Comparison of ENCODE assay signal across 10 cellular contexts in the genomic region with DNA sequence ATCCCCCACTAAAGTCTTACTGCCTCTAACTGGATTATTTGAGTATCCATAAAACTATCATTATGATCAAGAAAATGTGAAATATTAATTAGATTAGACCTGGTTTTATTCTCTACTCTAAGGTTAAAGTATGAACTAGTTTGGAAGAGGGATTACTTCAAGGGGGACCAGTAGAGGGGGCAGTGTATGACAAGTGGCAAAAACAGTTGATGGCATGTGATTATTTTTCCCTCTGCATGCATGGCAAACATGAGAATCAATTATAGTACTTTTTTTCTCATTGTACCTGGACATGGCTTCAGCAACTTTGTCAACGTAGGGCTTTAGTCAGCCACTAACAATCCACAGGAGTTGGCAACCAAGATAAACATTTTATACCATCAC.
A peak's percentile ranks its signal among the peaks of the same experiment; 100 is the strongest.
DNase-seq lines count a peak whose midpoint lies in the region; ATAC-seq and TF ChIP-seq lines count a peak whose summit lies in the region.
"Had no signal": no experiment of that assay in that cellular context is flagged by ENCODE, and none has a peak within 500 bp of the region (broad histone marks: within the 10 kb centered on the region; RNA-seq: fewer than 3 reads in every experiment).

No MANE protein-coding gene starts in this region.

- no peak overlapping the region for H2AK5ac ChIP-seq in trophoblast cell (ENCODE audit: low read length)

- H2BK12ac ChIP-seq in trophoblast cell (ENCODE audit: low read length), result no peak overlapping the region

- no peak overlapping the region for H4K91ac ChIP-seq in trophoblast cell (ENCODE audit: low read depth, low read length)

- 89% methylated on average over 1 of the region's 1 CpG; no CpG with 5 or more reads in 1 of the 2 experiments for WGBS in endodermal cell (ENCODE audit: insufficient coverage in 1 of 2, insufficient read length in 1 of 2), 2 experiments
- no CpG with 5 or more reads among the region's 1 CpG for WGBS in trophoblast cell (ENCODE audit: extremely low coverage, insufficient coverage, insufficient read length)
- 83% methylated on average over 1 of the region's 1 CpG for WGBS in esophagus muscularis mucosa
- 97 to 100% methylated on average over 1 of the region's 1 CpG for WGBS in GM23248 (ENCODE audit: low coverage in 1 of 2, low lambda C conversion rate in 2 of 2, missing lambda C conversion rate in 2 of 2), 2 experiments

- no peaks in the 10 kb centered on the region for H3K27me3 Mint-ChIP-seq in endodermal cell (ENCODE audit: insufficient read depth)

- no peaks in the 10 kb centered on the region for H3K9me2 ChIP-seq in GM23248 (ENCODE audit: insufficient read depth)

- H3F3A ChIP-seq in GM23248 (ENCODE audit: insufficient read depth), result peaks cover 3% of the 10 kb centered on the region; the same call in 1 of the 2 replicates

- intact Hi-C loops in esophagus muscularis mucosa (cut with DNase I), result no loop called here

- TF ChIP-seq CTCF in GM12865 (IDR thresholded peaks at IDR 0.05; ENCODE audit: insufficient read depth, low read depth, low read length, missing control alignments) (peak; percentile 27), endodermal cell (conservative IDR thresholded peaks at IDR 0.05) (peak; percentile 51), esophagus muscularis mucosa (IDR thresholded peaks at IDR 0.05) (no peak)

- no peak overlapping the region for H4K12ac ChIP-seq in trophoblast cell (ENCODE audit: low read depth, low read length)

- H3K9me3 Mint-ChIP-seq in endodermal cell, result no peaks in the 10 kb centered on the region

- peak; percentile 15 for ATAC-seq in GM21367 (IDR thresholded peaks at IDR 0.05; ENCODE audit: unreplicated experiment)
- peak; percentile 32 for ATAC-seq in HG03378 (IDR thresholded peaks at IDR 0.05; ENCODE audit: unreplicated experiment)

- H3K9ac ChIP-seq in endodermal cell (ENCODE audit: extremely low read depth, low read length, poor library complexity, severe bottlenecking) (no peak overlapping the region), trophoblast cell (ENCODE audit: low read length) (no peak overlapping the region), GM23248 (no peak overlapping the region)

- H3K4me1 ChIP-seq in endodermal cell (ENCODE audit: control insufficient read depth, insufficient read depth, low read length) (peaks cover 3% of the 10 kb centered on the region), trophoblast cell (ENCODE audit: control insufficient read depth in 1 of 2, insufficient read depth in 2 of 2, low read length in 2 of 2) (peaks cover 0 to 2% of the 10 kb centered on the region in 2 experiments), esophagus muscularis mucosa (peaks cover 14 to 43% (median 32%) of the 10 kb centered on the region in 4 donors), GM23248 (ENCODE audit: insufficient read depth) (peaks cover 9% of the 10 kb centered on the region)

- no peak overlapping the region for H3K18ac ChIP-seq in trophoblast cell (ENCODE audit: low read length)

- H3K4me1 Mint-ChIP-seq in endodermal cell, result peaks cover 4% of the 10 kb centered on the region

- H3K79me1 ChIP-seq in trophoblast cell (ENCODE audit: low read length), result no peaks in the 10 kb centered on the region

- no peaks in the 10 kb centered on the region for H3K36me3 Mint-ChIP-seq in endodermal cell (ENCODE audit: low read depth)

- no peak overlapping the region for H4K8ac ChIP-seq in trophoblast cell (ENCODE audit: low read depth, low read length)

- DNase-seq in GM12865 (ENCODE audit: low read depth) (no peak), endodermal cell (no peak), trophoblast cell (no peak), esophagus muscularis mucosa (ENCODE audit: extremely low spot score) (no peak), CD1c-positive myeloid dendritic cell (ENCODE audit: extremely low spot score) (no peak), GM23248 (no peak)
- DNase-seq: activated CD8-positive, alpha-beta memory T cell treated with anti-CD3 and anti-CD28 coated beads, Interleukin-2, amount 50 U/mL, for 48 hours; NCI-H2081 treated with DMSO at 0.1 percent for 48 hours had no signal

- no peak overlapping the region for H2BK5ac ChIP-seq in trophoblast cell (ENCODE audit: low read depth, low read length, poor library complexity)

- H2AFZ ChIP-seq in trophoblast cell (ENCODE audit: insufficient read depth, low read length, poor library complexity) (no peak overlapping the region), GM23248 (no peak overlapping the region)

- H3K4me3 Mint-ChIP-seq in endodermal cell, result no peak overlapping the region

- H3K4me3 ChIP-seq in GM12865 (ENCODE audit: low read depth, low read length), result no peak overlapping the region
- H3K4me3 ChIP-seq in endodermal cell (ENCODE audit: low read length), result no peak overlapping the region
- no peak overlapping the region for H3K4me3 ChIP-seq in trophoblast cell (ENCODE audit: low read depth, low read length)
- H3K4me3 ChIP-seq in esophagus muscularis mucosa, result no peak overlapping the region
- H3K4me3 ChIP-seq in GM23248, result no peak overlapping the region

- no peak overlapping the region for H3K4ac ChIP-seq in trophoblast cell (ENCODE audit: low read depth, low read length)

- H3K14ac ChIP-seq in trophoblast cell (ENCODE audit: low read length), result no peak overlapping the region

- H3K36me3 ChIP-seq in endodermal cell (ENCODE audit: control insufficient read depth, insufficient read depth, low read length), result no peaks in the 10 kb centered on the region
- no peaks in the 10 kb centered on the region for H3K36me3 ChIP-seq in trophoblast cell (ENCODE audit: control insufficient read depth in 1 of 2, insufficient read depth in 2 of 2, low read length in 2 of 2)
- H3K36me3 ChIP-seq in esophagus muscularis mucosa, result no peaks in the 10 kb centered on the region
- 0 out of 2 replicates have a peak, but pooled peaks cover 3% of the 10 kb centered on the region for H3K36me3 ChIP-seq in GM23248 (ENCODE audit: low read depth)

- H4K20me1 ChIP-seq in GM23248 (ENCODE audit: insufficient read depth), result no peaks in the 10 kb centered on the region

- in situ Hi-C loops in GM23248 (cut with MboI), result no loop called here

- H3K23ac ChIP-seq in trophoblast cell (ENCODE audit: low read length), result no peak overlapping the region

- TF ChIP-seq POLR2A in esophagus muscularis mucosa (IDR thresholded peaks at IDR 0.05; ENCODE audit: low read depth), result no peak

- H3K27ac ChIP-seq in endodermal cell (ENCODE audit: low read depth, low read length), result no peak overlapping the region
- no peak overlapping the region for H3K27ac ChIP-seq in trophoblast cell (ENCODE audit: low read depth, low read length)
- no peak overlapping the region for H3K27ac ChIP-seq in esophagus muscularis mucosa (replicated peaks in 1 of 4)
- no peak overlapping the region for H3K27ac ChIP-seq in GM23248

- H3K27me3 ChIP-seq in endodermal cell (ENCODE audit: control insufficient read depth, insufficient read depth, low read length, poor library complexity, severe bottlenecking), result no peaks in the 10 kb centered on the region
- no peaks in the 10 kb centered on the region for H3K27me3 ChIP-seq in trophoblast cell (ENCODE audit: insufficient read depth, low read length)
- H3K27me3 ChIP-seq in esophagus muscularis mucosa, result no peaks in the 10 kb centered on the region
- no peaks in the 10 kb centered on the region for H3K27me3 ChIP-seq in GM23248 (replicated peaks; ENCODE audit: insufficient read depth)

- H3K79me2 ChIP-seq in trophoblast cell (ENCODE audit: control insufficient read depth, insufficient read depth, low read length, poor library complexity) (no peaks in the 10 kb centered on the region), GM23248 (ENCODE audit: insufficient read depth) (peaks cover 10% of the 10 kb centered on the region)

- H3K9me3 ChIP-seq in endodermal cell (ENCODE audit: control insufficient read depth, low read length) (no peaks in the 10 kb centered on the region), trophoblast cell (ENCODE audit: insufficient read depth, low read depth, low read length) (no peaks in the 10 kb centered on the region), esophagus muscularis mucosa (no peaks in the 10 kb centered on the region), GM23248 (ENCODE audit: low read depth) (peaks cover 3% of the 10 kb centered on the region)

- H3K27ac Mint-ChIP-seq in endodermal cell, result no peak overlapping the region

- H2BK120ac ChIP-seq in trophoblast cell (ENCODE audit: insufficient read depth, low read length, poor library complexity), result no peak overlapping the region

- TF ChIP-seq EP300 in esophagus muscularis mucosa (IDR thresholded peaks at IDR 0.05), result no peak

- no peak overlapping the region for H3K4me2 ChIP-seq in trophoblast cell (ENCODE audit: low read length)
- H3K4me2 ChIP-seq in GM23248 (ENCODE audit: unreplicated experiment), result no peak overlapping the region

Comparison
In these comparisons a context has a peak if more than half of its experiments do, and no peak if none do; other contexts are left out.
1. CTCF ChIP-seq: peak in GM12865 (single experiment) and endodermal cell (single experiment); none in esophagus muscularis mucosa (0 of 3).